ENCODE assay signal across 8 cellular contexts in genomic region chr2:238289574-238289973, GRCh38. TPM values are rescaled to one million over a fixed set of nuclear protein-coding genes. Genes with fewer than 3 reads are reported as not detected.
DNase-seq lines count a peak whose midpoint lies in the region; ATAC-seq and TF ChIP-seq lines count a peak whose summit lies in the region.

No MANE protein-coding gene starts in this region.

- ATAC-seq in T-cell (replicated peaks in 1 of 4) = no peak
- ATAC-seq in HG03469 (IDR thresholded peaks at IDR 0.05; ENCODE audit: unreplicated experiment) = no peak
- no peak for ATAC-seq in GM21423 (IDR thresholded peaks at IDR 0.05; ENCODE audit: unreplicated experiment)
- ATAC-seq in HG02938 (IDR thresholded peaks at IDR 0.05; ENCODE audit: unreplicated experiment) = no peak

- no peak for DNase-seq in GM23248
- DNase-seq in T-cell = no peak
- DNase-seq in foreskin fibroblast = no peak
- no peak for DNase-seq in skeletal muscle cell (ENCODE audit: low read depth)
- DNase-seq in ecto neural progenitor cell (ENCODE audit: low spot score) = no peak

- no peak overlapping the region for H3K27ac ChIP-seq in GM23248

- peaks cover 12% of the 10 kb centered on the region for H3K79me2 ChIP-seq in GM23248 (ENCODE audit: insufficient read depth)

- peak overlapping the region; percentile 68 for H3K4me2 ChIP-seq in GM23248 (ENCODE audit: unreplicated experiment)

- H2AFZ ChIP-seq in GM23248 = peak overlapping the region; percentile 72; the same call in 1 of the 2 replicates

- TF ChIP-seq CTCF in foreskin fibroblast (IDR thresholded peaks at IDR 0.05; ENCODE audit: low read depth, low read length) = no peak

- H3K9me3 Mint-ChIP-seq in T-cell = no peaks in the 10 kb centered on the region

- H3K36me3 Mint-ChIP-seq in T-cell = no peaks in the 10 kb centered on the region

- no peaks in the 10 kb centered on the region for H3K27me3 Mint-ChIP-seq in T-cell

- no peaks in the 10 kb centered on the region for H3K27me3 ChIP-seq in GM23248 (replicated peaks; ENCODE audit: insufficient read depth)

- WGBS in GM23248 (ENCODE audit: low coverage in 1 of 2, low lambda C conversion rate in 2 of 2, missing lambda C conversion rate in 2 of 2), 2 experiments = 56 to 62% methylated on average over 13 of the region's 13 CpGs

- H3K9me2 ChIP-seq in GM23248 (ENCODE audit: insufficient read depth) = no peaks in the 10 kb centered on the region

- H3K4me3 ChIP-seq in GM23248 (peak overlapping the region; percentile 75), foreskin fibroblast (ENCODE audit: low read depth in 1 of 2, low read length in 2 of 2) (peak overlapping the region; percentile 80 to 84), skeletal muscle cell (ENCODE audit: low read depth, low read length) (peak overlapping the region; percentile 77)

- peak overlapping the region; percentile 90 to 96 (median 95) for H3K4me3 Mint-ChIP-seq in T-cell

- CTCF ChIA-PET in T-cell (lab: Charles Lee) = interaction anchor here in 1 of 2 donors (1.0 to 1.2 kb wide), 2 partner anchors 11 to 26 kb away, joined by 3 read pairs; no protein-coding TSS in a partner anchor

- peaks cover 22% of the 10 kb centered on the region for H3F3A ChIP-seq in GM23248 (ENCODE audit: insufficient read depth)

- POLR2A ChIA-PET in T-cell (lab: Charles Lee) = no interaction called here

- no peaks in the 10 kb centered on the region for H4K20me1 ChIP-seq in GM23248 (ENCODE audit: insufficient read depth)

- in situ Hi-C loops in GM23248 (cut with MboI) = no loop called here

- peak overlapping the region; percentile 85 to 93 for H3K27ac Mint-ChIP-seq in T-cell

- H3K4me1 Mint-ChIP-seq in T-cell = peaks cover 29 to 45% (median 44%) of the 10 kb centered on the region in 3 donors

- peaks cover 23% of the 10 kb centered on the region for H3K4me1 ChIP-seq in GM23248 (ENCODE audit: insufficient read depth)

- H3K36me3 ChIP-seq in GM23248 (ENCODE audit: low read depth) = no peaks in the 10 kb centered on the region

- peak overlapping the region; percentile 94 for H3K9ac ChIP-seq in GM23248

- H3K9me3 ChIP-seq in GM23248 (ENCODE audit: low read depth) = no peaks in the 10 kb centered on the region

RNA-seq across cellular contexts. Expression of gene PER2, which starts 1.2 kb away (rescaled TPM):
- total RNA-seq in GM23248 (2014; rRNA removed; shearing (Covaris generic)) = 2.8 and 6.2 TPM in 2 replicates
- polyA plus RNA-seq in GM23248 (2016; fragmentation: Nextera tagmentation; extraction: Ambion mirVana) = 1.6 and 2.3 TPM in 2 replicates
- 10 to 100 TPM in 4 of 5 donors, 1 to 10 TPM in 1; 9.3 to 24.5 (median 13.0) TPM for total RNA-seq in T-cell

RNA-seq across cellular contexts. Expression of gene TRAF3IP1, which starts 30.7 kb away (rescaled TPM):
- 7.2 and 9.5 TPM in 2 replicates for total RNA-seq in GM23248 (2014; rRNA removed; shearing (Covaris generic))
- 10.6 and 11.0 TPM in 2 replicates for polyA plus RNA-seq in GM23248 (2016; fragmentation: Nextera tagmentation; extraction: Ambion mirVana)
- 10 to 100 TPM in 3 of 5 donors, 1 to 10 TPM in 2; 6.3 to 12.1 (median 11.8) TPM for total RNA-seq in T-cell

RNA-seq across cellular contexts. Expression of gene HES6, which starts 49.7 kb away (rescaled TPM):
- total RNA-seq in GM23248 (2014; rRNA removed; shearing (Covaris generic)) = 0.86 and 0.89 TPM in 2 replicates
- 0.76 and 1.3 TPM in 2 replicates for polyA plus RNA-seq in GM23248 (2016; fragmentation: Nextera tagmentation; extraction: Ambion mirVana)
- total RNA-seq in T-cell = 1 to 10 TPM; 1.7 to 3.6 (median 2.7) TPM
